In the genomic region with DNA sequence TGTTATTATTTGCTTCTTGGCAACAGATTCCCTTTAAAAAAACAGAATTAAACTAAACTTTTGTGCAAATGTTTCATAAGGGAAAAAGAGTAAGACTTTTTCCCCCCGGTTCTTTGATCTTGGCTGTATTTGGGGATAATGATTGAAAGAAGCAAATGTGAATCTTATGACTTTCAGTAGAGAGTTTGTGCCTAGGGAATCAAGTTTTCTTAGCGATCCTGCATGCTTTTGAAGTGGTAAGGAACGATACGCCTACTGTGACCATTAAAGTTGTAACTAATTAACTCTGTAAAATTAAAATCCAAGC, we compare ENCODE assay signal across 14 cellular contexts.
"Had no signal": no experiment of that assay in that cellular context is flagged by ENCODE, and none has a peak within 500 bp of the region (broad histone marks: within the 10 kb centered on the region; RNA-seq: fewer than 3 reads in every experiment).

No MANE protein-coding gene starts in this region.

- ATAC-seq: foreskin keratinocyte, sciatic nerve had no signal

- FAIRE-seq: bronchial epithelial cell had no signal

- H3K36me3 ChIP-seq: spleen had no signal

- H3K9me3 ChIP-seq: spleen had no signal

- DNase-seq: activated CD4-positive, alpha-beta memory T cell treated with anti-CD3 and anti-CD28 coated beads for 36 hours; activated CD4-positive, alpha-beta T cell treated with anti-CD3 and anti-CD28 coated beads for 1 hour; activated gamma-delta T cell treated with Interleukin-2 at 50 U/mL for 16 hours; activated naive CD8-positive, alpha-beta T cell treated with anti-CD3 and anti-CD28 coated beads, Interleukin-2, amount 10 ng/mL, durations not matched to agents 7 days and 5 days; activated T-cell treated with anti-CD3 and anti-CD28 coated beads, Interleukin-2, amount 50 U/mL, for 48 hours; anterior cingulate cortex; foreskin keratinocyte; head of caudate nucleus; mammary epithelial cell; spleen; stimulated activated CD4-positive, alpha-beta T cell treated with anti-CD3 and anti-CD28 coated beads, Interleukin-2, amount 100 ng/mL, for 24 hours; stimulated activated naive CD4-positive, alpha-beta T cell treated with Interleukin-2 at 50 U/mL for 16 hours had no signal

- H3K27me3 ChIP-seq: foreskin keratinocyte, spleen had no signal

- H3K27ac ChIP-seq: foreskin keratinocyte had no signal
